ENCODE assay signal across 24 cellular contexts in the genomic region with DNA sequence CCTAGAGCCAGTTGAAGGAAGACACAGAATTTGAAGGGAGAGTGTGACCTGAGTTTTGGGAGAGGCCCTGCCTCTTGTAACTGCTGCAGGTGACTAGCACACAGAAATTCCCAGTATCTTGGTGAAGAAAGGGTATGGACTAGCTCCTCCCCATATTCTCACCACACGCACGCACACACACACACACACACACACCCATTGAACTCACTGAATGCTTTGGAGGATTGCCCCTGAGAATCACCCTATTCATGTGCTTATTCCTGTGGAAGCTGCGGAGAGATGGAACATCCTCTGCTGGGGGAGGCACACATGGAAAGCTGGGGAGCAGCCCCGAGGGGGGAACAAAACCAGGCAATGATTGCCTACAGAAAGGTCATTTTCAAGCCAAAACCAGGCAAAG.
"Had no signal": no experiment of that assay in that cellular context is flagged by ENCODE, and none has a peak within 500 bp of the region (broad histone marks: within the 10 kb centered on the region; RNA-seq: fewer than 3 reads in every experiment).

No MANE protein-coding gene starts in this region.

- DNase-seq: cortex of kidney; effector memory CD8-positive, alpha-beta T cell; hypothalamus; kidney; left lung; mesenchymal stem cell; mucosa of descending colon; naive B cell; nucleus accumbens; posterior cingulate gyrus; psoas muscle; right cardiac atrium; sigmoid colon; stimulated activated CD4-positive, alpha-beta T cell treated with anti-CD3 and anti-CD28 coated beads, Interleukin-2, amount 100 ng/mL, for 24 hours; stimulated activated CD4-positive, alpha-beta T cell treated with anti-CD3 and anti-CD28 coated beads, Interleukin-4, amount 100 ng/mL, for 24 hours; stimulated activated naive CD8-positive, alpha-beta T cell treated with anti-CD3 and anti-CD28 coated beads, Interleukin-15, Interleukin-2, amounts not matched to agents 100 U/mL and 50 U/mL, for 24 hours; transverse colon; upper lobe of right lung; uterus had no signal

- H3K4me1 ChIP-seq: left lung, psoas muscle, sigmoid colon, transverse colon, upper lobe of right lung, uterus had no signal

- H3K4me1 Mint-ChIP-seq: mesothelial cell of epicardium; stimulated activated effector memory CD8-positive, alpha-beta T cell treated with anti-CD3 and anti-CD28 coated beads, Interleukin-12 subunit alpha, Interleukin-12 subunit beta, amount 100 ng/mL, for 72 hours had no signal

- H3K4me3 ChIP-seq: left lung, mucosa of descending colon, psoas muscle, sigmoid colon, thoracic aorta, transverse colon, upper lobe of right lung, uterus had no signal

- H3K9me3 ChIP-seq: left lung, mucosa of descending colon, psoas muscle, sigmoid colon, thoracic aorta, transverse colon, upper lobe of right lung, uterus had no signal

- H3K27me3 Mint-ChIP-seq: naive B cell had no signal

- H3K4me3 Mint-ChIP-seq: effector memory CD8-positive, alpha-beta T cell; mesothelial cell of epicardium; naive B cell; natural killer cell treated with Interleukin-12 subunit alpha and Interleukin-12 subunit beta and Interleukin-15 and Interleukin-18, amount 100 ng/mL, for 72 hours; neural crest cell; stimulated activated effector memory CD8-positive, alpha-beta T cell treated with anti-CD3 and anti-CD28 coated beads, Interleukin-12 subunit alpha, Interleukin-12 subunit beta, amount 100 ng/mL, for 72 hours had no signal

- H3K27ac Mint-ChIP-seq: effector memory CD8-positive, alpha-beta T cell; mesothelial cell of epicardium; natural killer cell treated with Interleukin-12 subunit alpha and Interleukin-12 subunit beta and Interleukin-15 and Interleukin-18, amount 100 ng/mL, for 72 hours; stimulated activated effector memory CD8-positive, alpha-beta T cell treated with anti-CD3 and anti-CD28 coated beads, Interleukin-12 subunit alpha, Interleukin-12 subunit beta, amount 100 ng/mL, for 72 hours had no signal

- H3K27ac ChIP-seq: left lung, psoas muscle, sigmoid colon, thoracic aorta, transverse colon, upper lobe of right lung, uterus had no signal

- H3K9me3 Mint-ChIP-seq: effector memory CD8-positive, alpha-beta T cell; mesothelial cell of epicardium; naive B cell; natural killer cell treated with Interleukin-12 subunit alpha and Interleukin-12 subunit beta and Interleukin-15 and Interleukin-18, amount 100 ng/mL, for 72 hours; stimulated activated effector memory CD8-positive, alpha-beta T cell treated with anti-CD3 and anti-CD28 coated beads, Interleukin-12 subunit alpha, Interleukin-12 subunit beta, amount 100 ng/mL, for 72 hours had no signal

- H3K27me3 ChIP-seq: left lung, sigmoid colon, transverse colon, upper lobe of right lung, uterus had no signal

- H3K36me3 Mint-ChIP-seq: mesothelial cell of epicardium; naive B cell; natural killer cell treated with Interleukin-12 subunit alpha and Interleukin-12 subunit beta and Interleukin-15 and Interleukin-18, amount 100 ng/mL, for 72 hours; stimulated activated effector memory CD8-positive, alpha-beta T cell treated with anti-CD3 and anti-CD28 coated beads, Interleukin-12 subunit alpha, Interleukin-12 subunit beta, amount 100 ng/mL, for 72 hours had no signal

- H3K36me3 ChIP-seq: left lung, sigmoid colon, thoracic aorta, transverse colon, upper lobe of right lung, uterus had no signal
